Comparison of ENCODE assay signal across 22 cellular contexts in the genomic region with DNA sequence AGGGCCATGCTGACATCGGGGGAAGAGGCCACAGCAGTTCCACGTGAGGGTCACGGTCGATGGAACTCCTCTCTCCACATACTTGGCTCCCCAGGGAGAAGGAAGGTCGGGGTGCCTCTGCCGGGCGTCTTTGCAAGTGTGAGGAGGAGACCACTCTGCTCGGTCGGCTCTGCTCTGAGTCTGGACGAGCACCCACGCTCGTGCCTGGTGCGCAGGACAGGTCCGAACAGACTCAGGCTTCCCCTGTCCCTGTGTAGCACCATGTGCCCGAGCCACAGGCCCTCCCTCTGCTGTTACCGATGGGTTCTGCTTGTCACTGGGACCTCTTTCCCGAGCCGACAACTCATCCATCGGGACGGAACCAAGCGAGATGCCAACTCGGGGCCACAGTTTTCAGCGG.
"Had no signal": no experiment of that assay in that cellular context is flagged by ENCODE, and none has a peak within 500 bp of the region (broad histone marks: within the 10 kb centered on the region; RNA-seq: fewer than 3 reads in every experiment).

No MANE protein-coding gene starts in this region.

- H3K36me3 Mint-ChIP-seq: activated naive CD4-positive, alpha-beta T cell treated with anti-CD3 and anti-CD28 coated beads, Interleukin-2, amount 50 U/mL, for 24 hours; naive thymus-derived CD8-positive, alpha-beta T cell; neural progenitor cell; T-cell had no signal

- H3K36me3 ChIP-seq: breast epithelium, neural progenitor cell, prostate gland, suprapubic skin, uterus, WERI-Rb-1 had no signal

- H3K27me3 ChIP-seq: neural progenitor cell, suprapubic skin, tibial nerve, uterus had no signal

- DNase-seq: activated CD4-positive, alpha-beta T cell treated with anti-CD3 and anti-CD28 coated beads for 36 hours; activated CD4-positive, alpha-beta T cell treated with anti-CD3 and anti-CD28 coated beads, Interleukin-2, amount 50 U/mL, for 4 hours; activated CD8-positive, alpha-beta memory T cell treated with anti-CD3 and anti-CD28 coated beads for 24 hours; activated T-cell treated with anti-CD3 and anti-CD28 coated beads, Interleukin-2, amount 50 U/mL, for 48 hours; amniotic stem cell; cerebellar nuclear complex; cortex of kidney; foreskin fibroblast; naive thymus-derived CD8-positive, alpha-beta T cell; stimulated activated CD4-positive, alpha-beta T cell treated with anti-CD3 and anti-CD28 coated beads, Interleukin-1b, Interleukin-23, amount 100 ng/mL, for 48 hours; stomach; T-cell; uterus; WERI-Rb-1 had no signal

- H3K4me1 Mint-ChIP-seq: activated CD4-positive, alpha-beta T cell treated with anti-CD3 and anti-CD28 coated beads for 36 hours; activated naive CD4-positive, alpha-beta T cell treated with anti-CD3 and anti-CD28 coated beads, Interleukin-2, amount 50 U/mL, for 24 hours; neural progenitor cell; T-cell had no signal

- H3K4me3 ChIP-seq: breast epithelium, lung, neural progenitor cell, prostate gland, stomach, suprapubic skin, tibial nerve, uterus had no signal

- H3K27ac Mint-ChIP-seq: activated CD4-positive, alpha-beta T cell treated with anti-CD3 and anti-CD28 coated beads for 36 hours; activated naive CD4-positive, alpha-beta T cell treated with anti-CD3 and anti-CD28 coated beads, Interleukin-2, amount 50 U/mL, for 24 hours; neural progenitor cell; T-cell; T-helper 2 cell treated with Interferon-gamma antibody and Interleukin-4, amounts not matched to agents 5 μg/mL and 100 μg/mL, for 36 hours had no signal

- H3K4me3 Mint-ChIP-seq: activated CD4-positive, alpha-beta T cell treated with anti-CD3 and anti-CD28 coated beads for 36 hours; activated naive CD4-positive, alpha-beta T cell treated with anti-CD3 and anti-CD28 coated beads, Interleukin-2, amount 50 U/mL, for 24 hours; naive thymus-derived CD8-positive, alpha-beta T cell; neural progenitor cell; T-cell; T-helper 2 cell treated with Interferon-gamma antibody and Interleukin-4, amounts not matched to agents 5 μg/mL and 100 μg/mL, for 36 hours had no signal

- ATAC-seq: activated CD4-positive, alpha-beta T cell treated with anti-CD3 and anti-CD28 coated beads for 36 hours; naive thymus-derived CD8-positive, alpha-beta T cell; T-cell had no signal

- H3K9me3 Mint-ChIP-seq: activated naive CD4-positive, alpha-beta T cell treated with anti-CD3 and anti-CD28 coated beads, Interleukin-2, amount 50 U/mL, for 24 hours; T-cell; T-helper 2 cell treated with Interferon-gamma antibody and Interleukin-4, amounts not matched to agents 5 μg/mL and 100 μg/mL, for 36 hours had no signal
